8 cellular contexts compared by ENCODE assay signal in genomic region chr3:141738636-141739363, GRCh38. TPM values are rescaled to one million over a fixed set of nuclear protein-coding genes. Genes with fewer than 3 reads are reported as not detected.
DNase-seq lines count a peak whose midpoint lies in the region; ATAC-seq and TF ChIP-seq lines count a peak whose summit lies in the region.

No MANE protein-coding gene starts in this region.

- peak overlapping the region; percentile 95 to 100 (median 100) for H3K4me3 ChIP-seq in fibroblast of lung (replicated peaks in 1 of 4; ENCODE audit: control extremely low read depth in 1 of 4, insufficient read depth in 1 of 4, low read depth in 3 of 4, low read length in 4 of 4)

- no peaks in the 10 kb centered on the region for H3K9me3 Mint-ChIP-seq in activated CD4-positive, alpha-beta memory T cell treated with anti-CD3 and anti-CD28 coated beads for 36 hours
- H3K9me3 Mint-ChIP-seq in neural crest cell, result no peaks in the 10 kb centered on the region

- peak overlapping the region; percentile 74 for H3K4me2 ChIP-seq in fibroblast of lung (ENCODE audit: extremely low read depth, insufficient read depth, low read length)

- H3K36me3 Mint-ChIP-seq in activated CD4-positive, alpha-beta memory T cell treated with anti-CD3 and anti-CD28 coated beads for 36 hours, result peaks cover 12% of the 10 kb centered on the region
- H3K36me3 Mint-ChIP-seq in neural crest cell (ENCODE audit: low read depth), result no peaks in the 10 kb centered on the region

- no peak for TF ChIP-seq CTCF in fibroblast of lung (conservative IDR thresholded peaks at IDR 0.05 in 1 of 2, IDR thresholded peaks at IDR 0.05 in 1 of 2; ENCODE audit: low read depth in 1 of 2, low read length in 2 of 2)
- TF ChIP-seq CTCF in neural crest cell (conservative IDR thresholded peaks at IDR 0.05), result no peak

- peak overlapping the region; percentile 99 for H3K27ac Mint-ChIP-seq in activated CD4-positive, alpha-beta memory T cell treated with anti-CD3 and anti-CD28 coated beads for 36 hours
- H3K27ac Mint-ChIP-seq in neural crest cell (ENCODE audit: unreplicated experiment), result peak overlapping the region; percentile 98

- peaks cover 35% of the 10 kb centered on the region for H3K4me1 Mint-ChIP-seq in activated CD4-positive, alpha-beta memory T cell treated with anti-CD3 and anti-CD28 coated beads for 36 hours (ENCODE audit: low read depth)
- peaks cover 15% of the 10 kb centered on the region for H3K4me1 Mint-ChIP-seq in neural crest cell

- POLR2A ChIA-PET in activated CD4-positive, alpha-beta memory T cell treated with anti-CD3 and anti-CD28 coated beads for 36 hours (lab: Charles Lee), result interaction anchor here (0.6 to 3.2 kb wide), 6 partner anchors 13 to 141 kb away, joined by 3 to 56 read pairs (median 4); partner anchors contain the start of gene ATP1B3

- H3K79me2 ChIP-seq in fibroblast of lung (ENCODE audit: control insufficient read depth, insufficient read depth, low read length), result peaks cover 53% of the 10 kb centered on the region

- intact Hi-C loops in activated CD4-positive, alpha-beta memory T cell treated with anti-CD3 and anti-CD28 coated beads for 36 hours (cut with micrococcal nuclease), result loop anchor here (1.0 to 5.0 kb wide), 13 partner anchors 58 to 708 kb away; partner anchors contain the start of genes ATP1B3, GK5 and TFDP2

- H3K27me3 ChIP-seq in fibroblast of lung (ENCODE audit: control insufficient read depth, insufficient read depth, low read length), result no peaks in the 10 kb centered on the region

- peaks cover 2% of the 10 kb centered on the region for H3K4me1 ChIP-seq in fibroblast of lung (ENCODE audit: control insufficient read depth, extremely low read depth, insufficient read depth, low read length)

- H3K27me3 Mint-ChIP-seq in activated CD4-positive, alpha-beta memory T cell treated with anti-CD3 and anti-CD28 coated beads for 36 hours, result no peaks in the 10 kb centered on the region
- no peaks in the 10 kb centered on the region for H3K27me3 Mint-ChIP-seq in neural crest cell (ENCODE audit: low read depth)

- peak overlapping the region; percentile 100 for H3K4me3 Mint-ChIP-seq in activated CD4-positive, alpha-beta memory T cell treated with anti-CD3 and anti-CD28 coated beads for 36 hours
- peak overlapping the region; percentile 92 for H3K4me3 Mint-ChIP-seq in neural crest cell

- peak; percentile 16 for DNase-seq in activated naive CD4-positive, alpha-beta T cell treated with Interleukin-2 at 50 U/mL for 16 hours
- DNase-seq in activated naive CD4-positive, alpha-beta T cell treated with anti-CD3 and anti-CD28 coated beads, Interleukin-2, amount 50 U/mL, for 16 hours, result no peak
- DNase-seq in NCI-H1694 treated with DMSO at 0.1 percent for 48 hours (lab: John Stamatoyannopoulos, UW) (peak; percentile 30), fibroblast of lung (ENCODE audit: low read depth in 2 of 2) (peak; percentile 57 to 60), neural crest cell (ENCODE audit: low read depth, low spot score) (no peak), GOT3 (lab: John Stamatoyannopoulos, UW) (no peak)
- DNase-seq in activated CD4-positive, alpha-beta memory T cell treated with anti-CD3 and anti-CD28 coated beads for 36 hours, result no peak

- CTCF ChIA-PET in activated CD4-positive, alpha-beta memory T cell treated with anti-CD3 and anti-CD28 coated beads for 36 hours (lab: Charles Lee), result interaction anchor here (0.7 to 4.4 kb wide), 28 partner anchors 9 to 410 kb away, joined by 3 to 110 read pairs (median 3); partner anchors contain the start of genes ATP1B3 and TFDP2

- peak overlapping the region; percentile 98 for H3K27ac ChIP-seq in fibroblast of lung (ENCODE audit: insufficient read depth, low read length)

- peaks cover 2% of the 10 kb centered on the region for H4K20me1 ChIP-seq in fibroblast of lung (ENCODE audit: control insufficient read depth, extremely low read depth, insufficient read depth, low read length)

- H3K9ac ChIP-seq in fibroblast of lung (ENCODE audit: insufficient read depth, low read length), result peak overlapping the region; percentile 95

- H2AFZ ChIP-seq in fibroblast of lung (ENCODE audit: low read length), result peak overlapping the region; percentile 99

- peak; percentile 20 for ATAC-seq in HG02678 (IDR thresholded peaks at IDR 0.05; ENCODE audit: unreplicated experiment)

- no peaks in the 10 kb centered on the region for H3K36me3 ChIP-seq in fibroblast of lung (ENCODE audit: control insufficient read depth, insufficient read depth, low read length)

- no peaks in the 10 kb centered on the region for H3K9me3 ChIP-seq in fibroblast of lung (ENCODE audit: control insufficient read depth, insufficient read depth, low read depth, low read length)

RNA-seq across cellular contexts. Expression of gene RNF7, which starts 0.7 kb away (rescaled TPM):
- 10 to 100 TPM; 54.0 to 58.9 TPM for total RNA-seq in activated CD4-positive, alpha-beta memory T cell treated with anti-CD3 and anti-CD28 coated beads for 36 hours
- 27.2 and 38.6 TPM in 2 replicates for total RNA-seq in fibroblast of lung
- polyA plus RNA-seq in fibroblast of lung, result 102 and 123 TPM in 2 replicates
- polyA plus RNA-seq in fibroblast of lung (2012), result 105 and 126 TPM in 2 replicates
- polyA minus RNA-seq in fibroblast of lung (ENCODE audit: low replicate concordance), result 8.2 and 18.6 TPM in 2 replicates
- total RNA-seq in neural crest cell, result 103 and 107 TPM in 2 replicates

RNA-seq across cellular contexts. Expression of gene GRK7, which starts 24.4 kb away (rescaled TPM):
- total RNA-seq in activated CD4-positive, alpha-beta memory T cell treated with anti-CD3 and anti-CD28 coated beads for 36 hours, result not detected
- under 0.01 TPM in 1 of 2 replicates, not detected in the other for total RNA-seq in fibroblast of lung
- polyA plus RNA-seq in fibroblast of lung, result not detected in 2 replicates
- not detected in 2 replicates for polyA plus RNA-seq in fibroblast of lung (2012)
- polyA minus RNA-seq in fibroblast of lung (ENCODE audit: low replicate concordance), result not detected in 2 replicates
- not detected in 2 replicates for total RNA-seq in neural crest cell

Comparison
In these comparisons a context has a peak if more than half of its experiments do, and no peak if none do; other contexts are left out.
1. DNase-seq: peak in activated naive CD4-positive, alpha-beta T cell treated with Interleukin-2 at 50 U/mL for 16 hours (single experiment), NCI-H1694 treated with DMSO at 0.1 percent for 48 hours (single experiment) and fibroblast of lung (2 of 2); none in activated naive CD4-positive, alpha-beta T cell treated with anti-CD3 and anti-CD28 coated beads, Interleukin-2, amount 50 U/mL, for 16 hours (single experiment), activated CD4-positive, alpha-beta memory T cell treated with anti-CD3 and anti-CD28 coated beads for 36 hours (single experiment), neural crest cell (single experiment) and GOT3 (single experiment).